In genomic region chr17:57986841-57987581, GRCh38 we compare ENCODE assay signal across 8 cellular contexts. TPM values are rescaled to one million over a fixed set of nuclear protein-coding genes. Genes with fewer than 3 reads are reported as not detected.
A peak's percentile ranks its signal among the peaks of the same experiment; 100 is the strongest.
DNase-seq lines count a peak whose midpoint lies in the region; ATAC-seq and TF ChIP-seq lines count a peak whose summit lies in the region.

No MANE protein-coding gene starts in this region.

- in situ Hi-C loops in SK-MEL-5 (cut with HindIII; ENCODE audit: low pct_unique_long_range_greater_than_20kb, low sequenced_read_pairs) = no loop called here

- H3K4me1 ChIP-seq in right cardiac atrium (ENCODE audit: control insufficient read depth, insufficient read depth, low read length) (peaks cover 8% of the 10 kb centered on the region), psoas muscle (peaks cover 78% of the 10 kb centered on the region)

- ATAC-seq in HG02938 (IDR thresholded peaks at IDR 0.05; ENCODE audit: unreplicated experiment) = peak; percentile 10
- ATAC-seq in right cardiac atrium = peak; percentile 53 to 59
- peak; percentile 15 to 53 (median 41) for ATAC-seq in psoas muscle
- no peak for ATAC-seq in GM18867 (IDR thresholded peaks at IDR 0.05; ENCODE audit: unreplicated experiment)

- intact Hi-C loops in right cardiac atrium (cut with DNase I) (loop anchor here in 3 of 4 donors (5.0 to 10.0 kb wide), 3 partner anchors 35 to 95 kb away; no protein-coding TSS in a partner anchor), psoas muscle (cut with DNase I) (loop anchor here (1.0 to 5.0 kb wide), 4 partner anchors 38 to 95 kb away; no protein-coding TSS in a partner anchor)

- no peaks in the 10 kb centered on the region for H3K27me3 ChIP-seq in GM06990 (replicated peaks; ENCODE audit: control insufficient read depth, insufficient read depth, low read length)
- H3K27me3 ChIP-seq in right cardiac atrium (ENCODE audit: control insufficient read depth, insufficient read depth) = no peaks in the 10 kb centered on the region
- H3K27me3 ChIP-seq in psoas muscle (ENCODE audit: insufficient read depth in 3 of 3, low read length in 2 of 3) = no peaks in the 10 kb centered on the region

- H3K4me3 ChIP-seq in GM06990 (replicated peaks; ENCODE audit: low read depth, low read length) = peak overlapping the region; percentile 92
- H3K4me3 ChIP-seq in right cardiac atrium (ENCODE audit: low read length) = peak overlapping the region; percentile 98
- peak overlapping the region; percentile 86 for H3K4me3 ChIP-seq in psoas muscle

- H3K36me3 ChIP-seq in GM06990 (ENCODE audit: control insufficient read depth, insufficient read depth, low read length) = peaks cover 5% of the 10 kb centered on the region; the same call in 1 of the 2 replicates
- H3K36me3 ChIP-seq in psoas muscle (ENCODE audit: insufficient read depth in 1 of 2, low read depth in 1 of 2) = peaks cover 0 to 8% of the 10 kb centered on the region in 2 donors

- H3K9me3 ChIP-seq in right cardiac atrium (ENCODE audit: control insufficient read depth, low read length) = no peaks in the 10 kb centered on the region
- no peaks in the 10 kb centered on the region for H3K9me3 ChIP-seq in psoas muscle

- DNase-seq in GM06990 (ENCODE audit: extremely low read depth, insufficient read length) (no peak), SK-MEL-5 (ENCODE audit: low read depth, low spot score) (peak; percentile 41), amygdala (lab: John Stamatoyannopoulos, UW) (peak in 30 of 56 donors; percentile 21 to 72 (median 52)), right cardiac atrium (peak; percentile 36 to 78 (median 73)), psoas muscle (peak; percentile 35 to 66), NCI-H1048 (lab: John Stamatoyannopoulos, UW) (no peak)

- under 1% methylated on average over 38 of the region's 38 CpGs for WGBS in right cardiac atrium
- WGBS in psoas muscle, 3 donors = 0% methylated on average over 38 of the region's 38 CpGs

- TF ChIP-seq CTCF in GM06990 (IDR thresholded peaks at IDR 0.05; ENCODE audit: insufficient read depth, low read length, poor library complexity, severe bottlenecking) (no peak), psoas muscle (IDR thresholded peaks at IDR 0.05) (no peak)

- H3K27ac ChIP-seq in right cardiac atrium (ENCODE audit: low read length) (peak overlapping the region; percentile 90), psoas muscle (peak overlapping the region; percentile 94)

RNA-seq across cellular contexts. Expression of gene VEZF1, which starts 1.0 kb away (rescaled TPM):
- 49.3 and 49.5 TPM in 2 replicates for total RNA-seq in SK-MEL-5 (2014; rRNA removed; shearing (Covaris generic))
- polyA plus RNA-seq in SK-MEL-5 (2015; cell fraction: cytosol; rRNA removed) = 49.5 and 69.5 TPM in 2 replicates
- polyA plus RNA-seq in SK-MEL-5 (2015; cell fraction: nucleus; rRNA removed) = 74.6 and 76.5 TPM in 2 replicates
- total RNA-seq in right cardiac atrium (10 to 100 TPM; 67.4 to 74.6 (median 68.5) TPM), psoas muscle (10 to 100 TPM; 45.7 to 92.5 (median 70.7) TPM)
- polyA plus RNA-seq in right cardiac atrium (20.0 TPM), psoas muscle (10 to 100 TPM; 30.6 to 50.5 (median 36.6) TPM)

RNA-seq across cellular contexts. Expression of gene SRSF1, which starts 20.0 kb away (rescaled TPM):
- 275 and 277 TPM in 2 replicates for total RNA-seq in SK-MEL-5 (2014; rRNA removed; shearing (Covaris generic))
- 148 and 184 TPM in 2 replicates for polyA plus RNA-seq in SK-MEL-5 (2015; cell fraction: cytosol; rRNA removed)
- 633 and 787 TPM in 2 replicates for polyA plus RNA-seq in SK-MEL-5 (2015; cell fraction: nucleus; rRNA removed)
- total RNA-seq in right cardiac atrium (100 to 1,000 TPM in 3 of 4 donors, 10 to 100 TPM in 1; 97.9 to 132 (median 126) TPM), psoas muscle (100 to 1,000 TPM in 2 of 4 donors, 10 to 100 TPM in 2; 71.2 to 141 (median 100) TPM)
- polyA plus RNA-seq in right cardiac atrium (58.9 TPM), psoas muscle (100 to 1,000 TPM in 1 of 3 donors, 10 to 100 TPM in 2; 61.2 to 128 (median 93.7) TPM)

RNA-seq across cellular contexts. Expression of gene CUEDC1, which starts 31.8 kb away (rescaled TPM):
- total RNA-seq in SK-MEL-5 (2014; rRNA removed; shearing (Covaris generic)) = 10.4 and 14.6 TPM in 2 replicates
- polyA plus RNA-seq in SK-MEL-5 (2015; cell fraction: cytosol; rRNA removed) = 40.9 and 57.4 TPM in 2 replicates
- 442 and 572 TPM in 2 replicates for polyA plus RNA-seq in SK-MEL-5 (2015; cell fraction: nucleus; rRNA removed)
- total RNA-seq in right cardiac atrium (10 to 100 TPM; 53.1 to 60.5 (median 55.1) TPM), psoas muscle (10 to 100 TPM; 31.1 to 67.2 (median 47.4) TPM)
- polyA plus RNA-seq in right cardiac atrium (41.0 TPM), psoas muscle (10 to 100 TPM; 28.0 to 56.5 (median 46.4) TPM)

Comparison
In these comparisons a context has a peak if more than half of its experiments do, and no peak if none do; other contexts are left out.
1. DNase-seq: peak in SK-MEL-5 (single experiment), amygdala (30 of 56), right cardiac atrium (3 of 3) and psoas muscle (2 of 2); none in GM06990 (single experiment) and NCI-H1048 (single experiment).
2. Peak in every context shown above with its lines, with median percentiles within 50 percentile points of each other: H3K4me3 ChIP-seq.